In genomic region chr9:22131817-22132216, GRCh38 we compare ENCODE assay signal across 15 cellular contexts.
DNase-seq lines count a peak whose midpoint lies in the region; ATAC-seq and TF ChIP-seq lines count a peak whose summit lies in the region.
"Had no signal": no experiment of that assay in that cellular context is flagged by ENCODE, and none has a peak within 500 bp of the region (broad histone marks: within the 10 kb centered on the region; RNA-seq: fewer than 3 reads in every experiment).

No MANE protein-coding gene starts in this region.

- H3K4me3 Mint-ChIP-seq in stimulated activated naive B cell treated with anti-CD40 and anti-IgM and Interleukin-4, amounts not matched to agents 10 μg/mL and 1 μg/mL and 100 μg/mL, for 72 hours, result no peak overlapping the region
- H3K4me3 Mint-ChIP-seq in Caco-2 (ENCODE audit: unreplicated experiment), result no peak overlapping the region
- H3K4me3 Mint-ChIP-seq: CD4-positive, alpha-beta memory T cell; HFFc6 had no signal

- no peak for DNase-seq in stimulated activated naive B cell treated with anti-CD40 and anti-IgM and Interleukin-4, amounts not matched to agents 10 μg/mL and 1 μg/mL and 100 μg/mL, for 72 hours
- DNase-seq in Caco-2 (no peak), DMS53 (lab: John Stamatoyannopoulos, UW) (no peak), DMS79 (lab: John Stamatoyannopoulos, UW) (no peak)
- DNase-seq: C1 segment of cervical spinal cord; CD4-positive, alpha-beta memory T cell; COR-L47; DMS153; DMS79 treated with DMSO at 0.1 percent for 48 hours; GF-D8; GOT3; HFFc6 had no signal

- H3K36me3 Mint-ChIP-seq in stimulated activated naive B cell treated with anti-CD40 and anti-IgM and Interleukin-4, amounts not matched to agents 10 μg/mL and 1 μg/mL and 100 μg/mL, for 72 hours, result peaks cover 0 to 2% of the 10 kb centered on the region in 2 donors
- H3K36me3 Mint-ChIP-seq in Caco-2 (ENCODE audit: insufficient read depth, unreplicated experiment), result no peaks in the 10 kb centered on the region
- H3K36me3 Mint-ChIP-seq: CD4-positive, alpha-beta memory T cell had no signal

- H3K4me1 ChIP-seq in Caco-2, result no peaks in the 10 kb centered on the region
- H3K4me1 ChIP-seq: HAP-1 had no signal

- peaks cover 0 to 3% of the 10 kb centered on the region in 2 donors for H3K9me3 Mint-ChIP-seq in stimulated activated naive B cell treated with anti-CD40 and anti-IgM and Interleukin-4, amounts not matched to agents 10 μg/mL and 1 μg/mL and 100 μg/mL, for 72 hours
- H3K9me3 Mint-ChIP-seq in Caco-2 (ENCODE audit: unreplicated experiment), result no peaks in the 10 kb centered on the region
- H3K9me3 Mint-ChIP-seq: HFFc6 had no signal

- intact Hi-C loops in Caco-2 (cut with micrococcal nuclease; ENCODE audit: unreplicated experiment), result no loop called here

- peak; percentile 54 for ATAC-seq in GM21360 (IDR thresholded peaks at IDR 0.05; ENCODE audit: unreplicated experiment)
- ATAC-seq in HG03469 (IDR thresholded peaks at IDR 0.05; ENCODE audit: unreplicated experiment), result peak; percentile 44
- ATAC-seq in stimulated activated naive B cell treated with anti-CD40 and anti-IgM and Interleukin-4, amounts not matched to agents 10 μg/mL and 1 μg/mL and 100 μg/mL, for 72 hours (replicated peaks), result peak; percentile 58 to 67

- H3K4me1 Mint-ChIP-seq in stimulated activated naive B cell treated with anti-CD40 and anti-IgM and Interleukin-4, amounts not matched to agents 10 μg/mL and 1 μg/mL and 100 μg/mL, for 72 hours, result peaks cover 10 to 28% of the 10 kb centered on the region in 2 donors
- no peaks in the 10 kb centered on the region for H3K4me1 Mint-ChIP-seq in Caco-2 (ENCODE audit: low read depth, unreplicated experiment)
- H3K4me1 Mint-ChIP-seq: CD4-positive, alpha-beta memory T cell had no signal

- POLR2A ChIA-PET in Caco-2 (lab: Charles Lee), result no interaction called here

- CTCF ChIA-PET in Caco-2 (lab: Charles Lee), result no interaction called here

- no peak for TF ChIP-seq CTCF in Caco-2 (IDR thresholded peaks at IDR 0.05; ENCODE audit: insufficient read depth in 1 of 2, low read depth in 1 of 2, low read length in 1 of 2, severe bottlenecking in 1 of 2, unreplicated experiment in 1 of 2)

- no peaks in the 10 kb centered on the region for H3K9me3 ChIP-seq in Caco-2
- H3K9me3 ChIP-seq: HAP-1 had no signal

- BruUV-seq in Caco-2 (replicated peaks; lab: Mats Ljungman, UMichigan), result no TSS peak

- H3K27ac Mint-ChIP-seq in stimulated activated naive B cell treated with anti-CD40 and anti-IgM and Interleukin-4, amounts not matched to agents 10 μg/mL and 1 μg/mL and 100 μg/mL, for 72 hours, result no peak overlapping the region
- H3K27ac Mint-ChIP-seq in Caco-2 (ENCODE audit: unreplicated experiment), result no peak overlapping the region
- H3K27ac Mint-ChIP-seq: CD4-positive, alpha-beta memory T cell; HFFc6 had no signal

- peaks cover 10 to 11% of the 10 kb centered on the region in 2 donors for H3K27me3 Mint-ChIP-seq in stimulated activated naive B cell treated with anti-CD40 and anti-IgM and Interleukin-4, amounts not matched to agents 10 μg/mL and 1 μg/mL and 100 μg/mL, for 72 hours
- H3K27me3 Mint-ChIP-seq in Caco-2 (ENCODE audit: insufficient read depth, unreplicated experiment), result peaks cover 6% of the 10 kb centered on the region

- H3K4me3 ChIP-seq in Caco-2 (ENCODE audit: low read depth, low read length), result no peak overlapping the region
- H3K4me3 ChIP-seq: HAP-1 had no signal

- no peaks in the 10 kb centered on the region for H3K36me3 ChIP-seq in Caco-2 (ENCODE audit: control insufficient read depth, insufficient read depth, low read length)
- H3K36me3 ChIP-seq: HAP-1 had no signal

- no peaks in the 10 kb centered on the region for H3K27me3 ChIP-seq in Caco-2 (replicated peaks; ENCODE audit: control insufficient read depth, insufficient read depth, low read length)
